ENCODE assay signal across 10 cellular contexts in genomic region chr18:61975526-61976326, GRCh38.
DNase-seq lines count a peak whose midpoint lies in the region; ATAC-seq, FAIRE-seq and TF ChIP-seq lines count a peak whose summit lies in the region.
"Had no signal": no experiment of that assay in that cellular context is flagged by ENCODE, and none has a peak within 500 bp of the region (broad histone marks: within the 10 kb centered on the region; RNA-seq: fewer than 3 reads in every experiment).

No MANE protein-coding gene starts in this region.

- H3K27ac Mint-ChIP-seq in endodermal cell = no peak overlapping the region

- H3K36me3 ChIP-seq in endodermal cell (ENCODE audit: control insufficient read depth, insufficient read depth, low read length) = no peaks in the 10 kb centered on the region
- H3K36me3 ChIP-seq: colonic mucosa had no signal

- no peak overlapping the region for H3K4me3 ChIP-seq in endodermal cell (ENCODE audit: low read length)
- H3K4me3 ChIP-seq: colonic mucosa had no signal

- TF ChIP-seq CTCF in endodermal cell (conservative IDR thresholded peaks at IDR 0.05) = no peak

- no peaks in the 10 kb centered on the region for H3K4me1 ChIP-seq in endodermal cell (ENCODE audit: control insufficient read depth, insufficient read depth, low read length)
- H3K4me1 ChIP-seq: colonic mucosa had no signal

- H3K27ac ChIP-seq in endodermal cell (ENCODE audit: low read depth, low read length) = no peak overlapping the region
- H3K27ac ChIP-seq: colonic mucosa had no signal

- no peaks in the 10 kb centered on the region for H3K27me3 ChIP-seq in endodermal cell (ENCODE audit: control insufficient read depth, insufficient read depth, low read length, poor library complexity, severe bottlenecking)
- H3K27me3 ChIP-seq: colonic mucosa had no signal

- no peaks in the 10 kb centered on the region for H3K9me3 Mint-ChIP-seq in endodermal cell

- H3K4me1 Mint-ChIP-seq in endodermal cell = peaks cover 13% of the 10 kb centered on the region

- DNase-seq in GM18507 (ENCODE audit: extremely low spot score, insufficient read length, low read depth) (no peak), M059J (ENCODE audit: low read depth) (peak; percentile 27), HuH-7 (ENCODE audit: low spot score) (no peak), COLO829 (ENCODE audit: low spot score) (no peak), NCI-H128 (lab: John Stamatoyannopoulos, UW; ENCODE audit: unreplicated experiment) (no peak), endodermal cell (no peak)
- peak; percentile 5 for DNase-seq in effector CD4-positive, alpha-beta T cell
- DNase-seq: colonic mucosa, NCI-H146 had no signal

- H3K9ac ChIP-seq in endodermal cell (ENCODE audit: extremely low read depth, low read length, poor library complexity, severe bottlenecking) = no peak overlapping the region

- H3K36me3 Mint-ChIP-seq in endodermal cell (ENCODE audit: low read depth) = no peaks in the 10 kb centered on the region

- H3K9me3 ChIP-seq in endodermal cell (ENCODE audit: control insufficient read depth, low read length) = no peaks in the 10 kb centered on the region
- H3K9me3 ChIP-seq: colonic mucosa had no signal

- 94 to 96% methylated on average over 7 to 9 of the region's 9 CpGs for WGBS in endodermal cell (ENCODE audit: insufficient coverage in 1 of 2, insufficient read length in 1 of 2), 2 experiments

- peak; percentile 51 for ATAC-seq in GM19463 (IDR thresholded peaks at IDR 0.05; ENCODE audit: unreplicated experiment)

- H3K4me3 Mint-ChIP-seq in endodermal cell = no peak overlapping the region

- FAIRE-seq in GM18507 (lab: Jason Lieb, UNC) = peak; percentile 33

- no peaks in the 10 kb centered on the region for H3K27me3 Mint-ChIP-seq in endodermal cell (ENCODE audit: insufficient read depth)

Comparison
In these comparisons a context has a peak if more than half of its experiments do, and no peak if none do; other contexts are left out.
1. DNase-seq: peak in M059J (single experiment) and effector CD4-positive, alpha-beta T cell (single experiment); none in GM18507 (single experiment), HuH-7 (single experiment), COLO829 (single experiment), NCI-H128 (single experiment) and endodermal cell (single experiment).